In genomic region chr7:80622531-80622930, GRCh38 we compare ENCODE assay signal across 14 cellular contexts. TPM values are rescaled to one million over a fixed set of nuclear protein-coding genes. Genes with fewer than 3 reads are reported as not detected.
DNase-seq lines count a peak whose midpoint lies in the region; FAIRE-seq and TF ChIP-seq lines count a peak whose summit lies in the region.
"Had no signal": no experiment of that assay in that cellular context is flagged by ENCODE, and none has a peak within 500 bp of the region (broad histone marks: within the 10 kb centered on the region; RNA-seq: fewer than 3 reads in every experiment).

No MANE protein-coding gene starts in this region.

- H3K27ac ChIP-seq in fibroblast of lung (ENCODE audit: insufficient read depth, low read length), result no peak overlapping the region

- peak overlapping the region; percentile 4 for H2AFZ ChIP-seq in fibroblast of lung (ENCODE audit: low read length)

- H3K36me3 ChIP-seq in fibroblast of lung (ENCODE audit: control insufficient read depth, insufficient read depth, low read length) (no peaks in the 10 kb centered on the region), skeletal muscle satellite cell (ENCODE audit: insufficient read depth, low read length) (no peaks in the 10 kb centered on the region), H7 (replicated peaks; ENCODE audit: control insufficient read depth, insufficient read depth, low read length) (no peaks in the 10 kb centered on the region)

- H3K79me2 ChIP-seq in fibroblast of lung (ENCODE audit: control insufficient read depth, insufficient read depth, low read length), result no peaks in the 10 kb centered on the region

- peaks cover 2% of the 10 kb centered on the region for H3K4me1 ChIP-seq in fibroblast of lung (ENCODE audit: control insufficient read depth, extremely low read depth, insufficient read depth, low read length)
- H3K4me1 ChIP-seq in skeletal muscle satellite cell (ENCODE audit: control insufficient read depth, insufficient read depth, low read length), result peaks cover 9% of the 10 kb centered on the region

- H3K9ac ChIP-seq in fibroblast of lung (ENCODE audit: insufficient read depth, low read length) (no peak overlapping the region), skeletal muscle satellite cell (ENCODE audit: low read depth, low read length) (no peak overlapping the region)

- no peaks in the 10 kb centered on the region for H3K9me3 ChIP-seq in fibroblast of lung (ENCODE audit: control insufficient read depth, insufficient read depth, low read depth, low read length)
- H3K9me3 ChIP-seq in skeletal muscle satellite cell (replicated peaks; ENCODE audit: low read length), result no peaks in the 10 kb centered on the region

- peak overlapping the region; percentile 34 for H3K4me2 ChIP-seq in fibroblast of lung (ENCODE audit: extremely low read depth, insufficient read depth, low read length)
- peak overlapping the region; percentile 38 for H3K4me2 ChIP-seq in skeletal muscle satellite cell (ENCODE audit: low read length)

- H4K20me1 ChIP-seq in fibroblast of lung (ENCODE audit: control insufficient read depth, extremely low read depth, insufficient read depth, low read length), result no peaks in the 10 kb centered on the region

- H3K27me3 ChIP-seq in fibroblast of lung (ENCODE audit: control insufficient read depth, insufficient read depth, low read length), result no peaks in the 10 kb centered on the region
- H3K27me3 ChIP-seq in skeletal muscle satellite cell (ENCODE audit: control insufficient read depth, insufficient read depth, low read length), result no peaks in the 10 kb centered on the region
- no peaks in the 10 kb centered on the region for H3K27me3 ChIP-seq in H7 (ENCODE audit: control insufficient read depth, insufficient read depth, low read length)

- DNase-seq in SKM-1 treated with dmso at 0.1 percent for 144 hours (lab: John Stamatoyannopoulos, UW; ENCODE audit: unreplicated experiment) (peak; percentile 5), SKM-1 (lab: John Stamatoyannopoulos, UW; ENCODE audit: unreplicated experiment) (no peak), RCC 7860 (ENCODE audit: low spot score) (peak; percentile 15), fibroblast of lung (ENCODE audit: low read depth in 2 of 2) (peak; percentile 74 to 78), activated gamma-delta T cell treated with Interleukin-2 at 50 U/mL for 16 hours (no peak), NCI-H2171 treated with DMSO at 0.1 percent for 48 hours (lab: John Stamatoyannopoulos, UW) (no peak), H7 (no peak)
- DNase-seq: activated CD4-positive, alpha-beta T cell treated with anti-CD3 and anti-CD28 coated beads for 4 hours; cerebellar nuclear complex; DND-41; mesendoderm; NCI-H526 treated with DMSO at 0.1 percent for 48 hours had no signal

- TF ChIP-seq CTCF in fibroblast of lung (conservative IDR thresholded peaks at IDR 0.05 in 1 of 2, IDR thresholded peaks at IDR 0.05 in 1 of 2; ENCODE audit: low read depth in 1 of 2, low read length in 2 of 2), result no peak

- H3K4me3 ChIP-seq in fibroblast of lung (replicated peaks in 1 of 4; ENCODE audit: control extremely low read depth in 1 of 4, insufficient read depth in 1 of 4, low read depth in 3 of 4, low read length in 4 of 4) (no peak overlapping the region), skeletal muscle satellite cell (ENCODE audit: low read length) (no peak overlapping the region), H7 (ENCODE audit: insufficient read depth, low read depth, low read length) (no peak overlapping the region)

- FAIRE-seq in RCC 7860 (lab: Jason Lieb, UNC), result no peak
- FAIRE-seq: A204.1 had no signal

RNA-seq across cellular contexts. Expression of gene CD36, which starts 15.9 kb away (rescaled TPM):
- total RNA-seq in fibroblast of lung, result 41.0 and 93.5 TPM in 2 replicates
- 7.5 and 102 TPM in 2 replicates for polyA plus RNA-seq in fibroblast of lung
- 3.3 and 51.4 TPM in 2 replicates for polyA plus RNA-seq in fibroblast of lung (2012)
- polyA minus RNA-seq in fibroblast of lung (ENCODE audit: low replicate concordance), result 0.59 and 11.0 TPM in 2 replicates
- total RNA-seq in skeletal muscle satellite cell (2012; rRNA removed), result 0.66 and 0.76 TPM in 2 replicates
- total RNA-seq in H7 (2014; rRNA removed; shearing (Covaris generic)), result under 0.01 TPM in 1 of 2 replicates, not detected in the other

Comparison
In these comparisons a context has a peak if more than half of its experiments do, and no peak if none do; other contexts are left out.
1. DNase-seq: peak in SKM-1 treated with dmso at 0.1 percent for 144 hours (single experiment), RCC 7860 (single experiment) and fibroblast of lung (2 of 2); none in SKM-1 (single experiment), activated gamma-delta T cell treated with Interleukin-2 at 50 U/mL for 16 hours (single experiment), NCI-H2171 treated with DMSO at 0.1 percent for 48 hours (single experiment) and H7 (single experiment).
2. RNA of gene CD36, which starts 15.9 kb away (total RNA-seq): 41.0 to 93.5 TPM in fibroblast of lung; under 0.01 TPM in H7; every median in the first group is over 10 times any median in the second.